18 cellular contexts compared by ENCODE assay signal in the genomic region with DNA sequence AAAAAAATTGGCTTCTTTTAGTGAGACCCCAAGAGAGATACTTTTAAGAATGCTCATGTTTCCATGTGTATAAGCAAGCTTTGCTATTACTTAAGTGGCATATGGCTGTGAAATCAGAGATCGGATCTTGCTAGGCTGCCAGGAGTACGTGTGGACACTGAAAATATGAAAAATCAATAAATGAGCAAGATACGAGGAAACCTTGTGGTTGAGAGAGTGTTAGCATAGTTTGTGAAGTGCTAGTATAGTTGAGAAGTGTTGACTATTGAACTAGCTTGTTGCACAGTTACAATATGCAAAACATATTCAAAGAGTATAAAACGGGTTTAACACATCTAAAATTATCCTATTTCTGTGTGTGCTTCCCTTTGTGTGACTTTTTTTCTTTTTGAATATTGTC.
DNase-seq lines count a peak whose midpoint lies in the region; ATAC-seq, FAIRE-seq and TF ChIP-seq lines count a peak whose summit lies in the region.
"Had no signal": no experiment of that assay in that cellular context is flagged by ENCODE, and none has a peak within 500 bp of the region (broad histone marks: within the 10 kb centered on the region; RNA-seq: fewer than 3 reads in every experiment).

No MANE protein-coding gene starts in this region.

- no peaks in the 10 kb centered on the region for H4K20me1 ChIP-seq in HepG2 (ENCODE audit: insufficient read depth, low read length)

- H3K4me1 ChIP-seq in HepG2 (ENCODE audit: insufficient read depth, low read length) (no peaks in the 10 kb centered on the region), right lobe of liver (no peaks in the 10 kb centered on the region)
- H3K4me1 ChIP-seq: HAP-1 had no signal

- no peaks in the 10 kb centered on the region for H3K27me3 Mint-ChIP-seq in glutamatergic neuron (ENCODE audit: unreplicated experiment)
- H3K27me3 Mint-ChIP-seq: B cell; CD4-positive, alpha-beta T cell had no signal

- no peak overlapping the region for H3K9ac ChIP-seq in HepG2 (ENCODE audit: insufficient read depth, low read depth, low read length)

- in situ Hi-C loops in HepG2 (cut with HindIII; ENCODE audit: extremely low pct_ligation_motif_present, low pct_unique_long_range_greater_than_20kb) = no loop called here

- POLR2A ChIA-PET in HepG2 (lab: Yijun Ruan, JAX) = no interaction called here

- no peak for FAIRE-seq in HepG2 (lab: Jason Lieb, UNC)
- FAIRE-seq: A204.1, G401.6, GM12891, H1 had no signal

- peak overlapping the region; percentile 5 for H3K4me3 Mint-ChIP-seq in glutamatergic neuron (ENCODE audit: unreplicated experiment)
- H3K4me3 Mint-ChIP-seq: B cell; CD4-positive, alpha-beta T cell had no signal

- CTCF ChIA-PET in HepG2 (lab: Yijun Ruan, JAX; ENCODE audit: low intra/inter-chr PET ratio, low total read pairs) = no interaction called here

- H2AFZ ChIP-seq in HepG2 (ENCODE audit: low read length) = no peak overlapping the region

- TF ChIP-seq CTCF in HepG2 (CRISPR knock-in tag; IDR thresholded peaks at IDR 0.05) (no peak), right lobe of liver (IDR thresholded peaks at IDR 0.05) (no peak), glutamatergic neuron (IDR thresholded peaks at IDR 0.05; ENCODE audit: partially characterized antibody, unreplicated experiment) (no peak)

- H3K36me3 ChIP-seq in HepG2 (replicated peaks in 1 of 2; ENCODE audit: control insufficient read depth in 1 of 2, insufficient read depth in 2 of 2, low read length in 2 of 2) (no peaks in the 10 kb centered on the region), right lobe of liver (no peaks in the 10 kb centered on the region)
- H3K36me3 ChIP-seq: HAP-1 had no signal

- H3K27ac Mint-ChIP-seq in glutamatergic neuron (ENCODE audit: unreplicated experiment) = no peak overlapping the region
- H3K27ac Mint-ChIP-seq: B cell; CD4-positive, alpha-beta T cell had no signal

- TF ChIP-seq RAD21 in HepG2 (CRISPR knock-in tag; IDR thresholded peaks at IDR 0.05) = no peak

- ATAC-seq in HepG2 = no peak
- no peak for ATAC-seq in right lobe of liver
- no peak for ATAC-seq in HG02623 (IDR thresholded peaks at IDR 0.05; ENCODE audit: unreplicated experiment)
- ATAC-seq in Right ventricle myocardium superior (ENCODE audit: poor library complexity) = no peak

- no peaks in the 10 kb centered on the region for H3K79me2 ChIP-seq in HepG2 (ENCODE audit: insufficient read depth, low read length)

- TF ChIP-seq POLR2A in HepG2 (IDR thresholded peaks at IDR 0.05; ENCODE audit: insufficient read depth in 1 of 2, low read depth in 2 of 2, low read length in 2 of 2) (no peak), right lobe of liver (IDR thresholded peaks at IDR 0.05) (no peak)

- TF ChIP-seq EP300 in HepG2 (IDR thresholded peaks at IDR 0.05; ENCODE audit: low read depth in 2 of 2, low read length in 2 of 2) (no peak), HepG2 (CRISPR knock-in tag; IDR thresholded peaks at IDR 0.05; ENCODE audit: borderline replicate concordance) (no peak)

- BruUV-seq in HepG2 (replicated peaks; lab: Mats Ljungman, UMichigan) = no TSS peak

- no peaks in the 10 kb centered on the region for H3K9me3 Mint-ChIP-seq in glutamatergic neuron (ENCODE audit: unreplicated experiment)

- no peaks in the 10 kb centered on the region for H3K27me3 ChIP-seq in HepG2 (ENCODE audit: control insufficient read depth in 1 of 2, insufficient read depth in 2 of 2, low read length in 2 of 2)
- H3K27me3 ChIP-seq in right lobe of liver = no peaks in the 10 kb centered on the region

- peaks cover 9% of the 10 kb centered on the region for H3K4me1 Mint-ChIP-seq in glutamatergic neuron (ENCODE audit: low read depth, unreplicated experiment)
- H3K4me1 Mint-ChIP-seq: B cell had no signal

- intact Hi-C loops in HepG2 (cut with micrococcal nuclease; ENCODE audit: unreplicated experiment) (no loop called here), right lobe of liver (cut with DNase I) (no loop called here), Right ventricle myocardium superior (cut with DNase I) (no loop called here)

- DNase-seq in HepG2 (ENCODE audit: low spot score) = no peak
- DNase-seq in right lobe of liver = no peak
- DNase-seq in NCI-H524 (lab: John Stamatoyannopoulos, UW) = peak; percentile 58 to 86
- no peak for DNase-seq in glutamatergic neuron
- no peak for DNase-seq in activated CD4-positive, alpha-beta T cell treated with anti-CD3 and anti-CD28 coated beads, Interleukin-2, amount 50 U/mL, for 48 hours
- no peak for DNase-seq in Right ventricle myocardium superior
- DNase-seq: C1 segment of cervical spinal cord; Calu3; CD4-positive, alpha-beta T cell; DMS 273 treated with DMSO at 0.1 percent for 48 hours; DMS79 had no signal

- no peaks in the 10 kb centered on the region for H3K36me3 Mint-ChIP-seq in glutamatergic neuron (ENCODE audit: unreplicated experiment)

- H3K27ac ChIP-seq in HepG2 (ENCODE audit: extremely low read length, insufficient read depth, low read length) (no peak overlapping the region), right lobe of liver (no peak overlapping the region)

- H3K4me3 ChIP-seq in HepG2 (replicated peaks in 1 of 3; ENCODE audit: insufficient read depth in 1 of 3, low read depth in 2 of 3, low read length in 3 of 3) = no peak overlapping the region
- H3K4me3 ChIP-seq in right lobe of liver = no peak overlapping the region
- H3K4me3 ChIP-seq: HAP-1 had no signal

- H3K9me3 ChIP-seq in HepG2 (ENCODE audit: low read length) (peaks cover 87% of the 10 kb centered on the region), right lobe of liver (no peaks in the 10 kb centered on the region)
- H3K9me3 ChIP-seq: HAP-1 had no signal

- no peak overlapping the region for H3K4me2 ChIP-seq in HepG2 (ENCODE audit: low read depth, low read length)

- WGBS in HepG2 (ENCODE audit: low lambda C conversion rate) = 13% methylated on average over 4 of the region's 4 CpGs
- WGBS in right lobe of liver (ENCODE audit: insufficient coverage, low coverage, low lambda C conversion rate, missing lambda C conversion rate) = 60% methylated on average over 4 of the region's 4 CpGs

TF ChIP-seq in HepG2, 621 proteins besides CTCF, POLR2A, EP300 and RAD21:
- TF ChIP-seq TCF12 (IDR thresholded peaks at IDR 0.05) (peak; percentile 67; the same call in 1 of the 2 replicates), TCF12 (CRISPR knock-in tag; IDR thresholded peaks at IDR 0.05) (no peak), CC2D1A (CRISPR knock-in tag; IDR thresholded peaks at IDR 0.05) (no peak)

Comparison
In these comparisons a context has a peak if more than half of its experiments do, and no peak if none do; other contexts are left out.
1. DNase-seq: peak in NCI-H524 (2 of 2); none in HepG2 (single experiment), right lobe of liver (0 of 3), glutamatergic neuron (single experiment), activated CD4-positive, alpha-beta T cell treated with anti-CD3 and anti-CD28 coated beads, Interleukin-2, amount 50 U/mL, for 48 hours (0 of 2) and Right ventricle myocardium superior (single experiment).